ENCODE assay signal across 1 cellular context in the genomic region with DNA sequence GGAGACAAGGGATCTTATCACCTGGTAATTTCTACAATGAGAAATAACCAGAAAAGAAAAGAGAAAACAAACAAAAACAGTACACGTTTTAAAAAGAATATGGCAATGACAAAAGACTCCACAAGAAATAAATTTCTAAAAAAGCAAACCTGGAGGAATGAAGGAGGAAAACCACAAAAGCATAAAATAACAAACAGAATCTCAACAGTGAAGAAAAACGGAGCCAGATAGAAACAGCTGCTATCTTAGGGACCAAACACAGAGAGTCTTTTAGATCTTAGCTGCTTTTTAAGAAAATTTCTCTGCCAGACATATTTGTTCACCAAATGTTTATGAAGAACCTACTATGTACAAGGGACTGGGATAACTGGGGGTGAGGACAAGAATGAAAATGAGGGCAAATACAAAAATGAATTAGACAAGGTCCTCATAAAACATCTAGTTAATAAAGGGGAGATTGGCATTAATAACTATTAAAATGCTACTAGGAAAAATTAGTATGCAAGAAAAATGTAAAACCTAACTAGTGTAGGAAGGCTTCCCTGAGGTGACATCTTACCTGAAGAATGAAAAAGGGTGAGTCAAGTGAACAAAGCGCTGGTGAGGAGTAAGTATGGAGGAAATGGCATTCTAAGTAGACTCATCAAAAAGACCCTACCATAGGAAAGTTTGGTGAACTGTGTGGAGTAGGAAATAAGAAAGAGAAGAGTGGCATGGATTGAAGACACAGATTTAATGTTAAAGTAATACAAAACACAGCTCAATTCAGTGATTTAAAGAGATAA.
TF ChIP-seq lines count a peak whose summit lies in the region.

No MANE protein-coding gene starts in this region.

TF ChIP-seq in WTC11, 78 proteins besides CTCF, POLR2A, EP300 and RAD21:
- TF ChIP-seq, protein P1, sequence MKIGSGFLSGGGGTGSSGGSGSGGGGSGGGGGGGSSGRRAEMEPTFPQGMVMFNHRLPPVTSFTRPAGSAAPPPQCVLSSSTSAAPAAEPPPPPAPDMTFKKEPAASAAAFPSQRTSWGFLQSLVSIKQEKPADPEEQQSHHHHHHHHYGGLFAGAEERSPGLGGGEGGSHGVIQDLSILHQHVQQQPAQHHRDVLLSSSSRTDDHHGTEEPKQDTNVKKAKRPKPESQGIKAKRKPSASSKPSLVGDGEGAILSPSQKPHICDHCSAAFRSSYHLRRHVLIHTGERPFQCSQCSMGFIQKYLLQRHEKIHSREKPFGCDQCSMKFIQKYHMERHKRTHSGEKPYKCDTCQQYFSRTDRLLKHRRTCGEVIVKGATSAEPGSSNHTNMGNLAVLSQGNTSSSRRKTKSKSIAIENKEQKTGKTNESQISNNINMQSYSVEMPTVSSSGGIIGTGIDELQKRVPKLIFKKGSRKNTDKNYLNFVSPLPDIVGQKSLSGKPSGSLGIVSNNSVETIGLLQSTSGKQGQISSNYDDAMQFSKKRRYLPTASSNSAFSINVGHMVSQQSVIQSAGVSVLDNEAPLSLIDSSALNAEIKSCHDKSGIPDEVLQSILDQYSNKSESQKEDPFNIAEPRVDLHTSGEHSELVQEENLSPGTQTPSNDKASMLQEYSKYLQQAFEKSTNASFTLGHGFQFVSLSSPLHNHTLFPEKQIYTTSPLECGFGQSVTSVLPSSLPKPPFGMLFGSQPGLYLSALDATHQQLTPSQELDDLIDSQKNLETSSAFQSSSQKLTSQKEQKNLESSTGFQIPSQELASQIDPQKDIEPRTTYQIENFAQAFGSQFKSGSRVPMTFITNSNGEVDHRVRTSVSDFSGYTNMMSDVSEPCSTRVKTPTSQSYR (CRISPR knock-in tag; IDR thresholded peaks at IDR 0.05) = no peak
- TF ChIP-seq NFE2L1 (CRISPR knock-in tag; IDR thresholded peaks at IDR 0.05) (no peak), SMAD4 (CRISPR knock-in tag; IDR thresholded peaks at IDR 0.05) (no peak), ATF2 (CRISPR knock-in tag; IDR thresholded peaks at IDR 0.05; ENCODE audit: borderline replicate concordance, low read depth) (no peak), ZNF671 (CRISPR knock-in tag; IDR thresholded peaks at IDR 0.05) (no peak)
